8 cellular contexts compared by ENCODE assay signal in genomic region chr1:1306070-1306660, GRCh38. TPM values are rescaled to one million over a fixed set of nuclear protein-coding genes. Genes with fewer than 3 reads are reported as not detected.
DNase-seq lines count a peak whose midpoint lies in the region; ATAC-seq and TF ChIP-seq lines count a peak whose summit lies in the region.

No MANE protein-coding gene starts in this region.

- no peaks in the 10 kb centered on the region for H3K27me3 ChIP-seq in hepatocyte

- peaks cover 27% of the 10 kb centered on the region for H4K20me1 ChIP-seq in hepatocyte (ENCODE audit: insufficient read depth, poor library complexity, severe bottlenecking)

- no peaks in the 10 kb centered on the region for H3K9me3 ChIP-seq in hepatocyte (ENCODE audit: low read depth)

- no peak overlapping the region for H2AFZ ChIP-seq in hepatocyte

- ATAC-seq in WTC11: peak; percentile 8
- ATAC-seq in HG02885 (IDR thresholded peaks at IDR 0.05; ENCODE audit: poor library complexity, unreplicated experiment): no peak
- ATAC-seq in GM21723 (IDR thresholded peaks at IDR 0.05; ENCODE audit: unreplicated experiment): no peak

- H3K4me3 ChIP-seq in hepatocyte: peak overlapping the region; percentile 29

- CTCF ChIA-PET in WTC11 (lab: Charles Lee): interaction anchor here (1.3 to 7.6 kb wide), 2 partner anchors 14 to 66 kb away, joined by 4 to 81 read pairs; no protein-coding TSS in a partner anchor

- H3K9me3 Mint-ChIP-seq in WTC11: no peaks in the 10 kb centered on the region

- peak overlapping the region; percentile 71 for H3K4me3 Mint-ChIP-seq in WTC11

- POLR2A ChIA-PET in WTC11 (lab: Charles Lee): no interaction called here

- H3K36me3 ChIP-seq in hepatocyte (replicated peaks; ENCODE audit: insufficient read depth, low read depth): no peaks in the 10 kb centered on the region

- TF ChIP-seq CTCF in 22Rv1 (IDR thresholded peaks at IDR 0.05): no peak
- peak; percentile 35 for TF ChIP-seq CTCF in GM12874 (IDR thresholded peaks at IDR 0.05; ENCODE audit: insufficient read depth, low read depth, low read length)
- no peak for TF ChIP-seq CTCF in WTC11 (IDR thresholded peaks at IDR 0.05)
- TF ChIP-seq CTCF in hepatocyte (IDR thresholded peaks at IDR 0.05; ENCODE audit: poor library complexity): no peak

- H3K4me1 ChIP-seq in hepatocyte (ENCODE audit: insufficient read depth): peaks cover 41% of the 10 kb centered on the region

- peaks cover 21% of the 10 kb centered on the region for H3K4me1 Mint-ChIP-seq in WTC11

- peak overlapping the region; percentile 87 for H3K27ac Mint-ChIP-seq in WTC11

- H3K27me3 Mint-ChIP-seq in WTC11 (ENCODE audit: low read depth): peaks cover 6% of the 10 kb centered on the region; the same call in 1 of the 2 replicates

- peaks cover 63% of the 10 kb centered on the region for H3K79me2 ChIP-seq in hepatocyte

- 50% methylated on average over 11 of the region's 11 CpGs for WGBS in hepatocyte (ENCODE audit: low lambda C conversion rate, missing lambda C conversion rate)

- peak overlapping the region; percentile 99 for H3K4me2 ChIP-seq in hepatocyte

- H3K36me3 Mint-ChIP-seq in WTC11: no peaks in the 10 kb centered on the region

- DNase-seq in WTC11 (ENCODE audit: low spot score) (no peak), hepatocyte (ENCODE audit: low spot score) (no peak), 8988T (no peak)

- no peaks in the 10 kb centered on the region for H3K9me2 ChIP-seq in hepatocyte (replicated peaks; ENCODE audit: insufficient read depth)

- peak overlapping the region; percentile 96 for H3K27ac ChIP-seq in 22Rv1
- peak overlapping the region; percentile 93 for H3K27ac ChIP-seq in hepatocyte
- peak overlapping the region; percentile 98 for H3K27ac ChIP-seq in temporal lobe (ENCODE audit: low read depth, low read length)

TF ChIP-seq in WTC11, 78 proteins besides CTCF, POLR2A, EP300 and RAD21:
- no peak for TF ChIP-seq CREM (CRISPR knock-in tag; IDR thresholded peaks at IDR 0.05)

RNA-seq across cellular contexts. Expression of gene ACAP3, which starts 1.6 kb away (rescaled TPM):
- total RNA-seq in WTC11 (2021) (25.1 to 42.2 TPM (median 30.7 TPM) in 3 replicates), hepatocyte (50.9 and 56.0 TPM in 2 replicates), temporal lobe (74.0 TPM)
- polyA plus RNA-seq in hepatocyte: 87.1 and 108 TPM in 2 replicates

RNA-seq across cellular contexts. Expression of gene PUSL1, which starts 2.2 kb away (rescaled TPM):
- total RNA-seq in WTC11 (2021) (42.5 to 51.5 TPM (median 43.6 TPM) in 3 replicates), hepatocyte (27.7 and 36.2 TPM in 2 replicates), temporal lobe (8.6 TPM)
- 27.4 and 37.2 TPM in 2 replicates for polyA plus RNA-seq in hepatocyte

RNA-seq across cellular contexts. Expression of gene INTS11, which starts 18.3 kb away (rescaled TPM):
- total RNA-seq in WTC11 (2021) (144 to 170 TPM (median 160 TPM) in 3 replicates), hepatocyte (72.1 and 80.6 TPM in 2 replicates), temporal lobe (38.4 TPM)
- 73.7 and 80.4 TPM in 2 replicates for polyA plus RNA-seq in hepatocyte

RNA-seq across cellular contexts. Expression of gene CPTP, which starts 18.4 kb away (rescaled TPM):
- total RNA-seq in WTC11 (2021): 10.3 to 14.4 TPM (median 12.3 TPM) in 3 replicates
- total RNA-seq in hepatocyte: 12.8 and 22.9 TPM in 2 replicates
- 43.2 and 45.6 TPM in 2 replicates for polyA plus RNA-seq in hepatocyte
- total RNA-seq in temporal lobe: 10.6 TPM

RNA-seq across cellular contexts. Expression of gene TAS1R3, which starts 24.9 kb away (rescaled TPM):
- 0.18 to 0.22 TPM (median 0.21 TPM) in 3 replicates for total RNA-seq in WTC11 (2021)
- 0.17 TPM in 1 of 2 replicates, not detected in the other for total RNA-seq in hepatocyte
- polyA plus RNA-seq in hepatocyte: 0.42 and 1.0 TPM in 2 replicates
- total RNA-seq in temporal lobe: 0.49 TPM
